ENCODE assay signal across 7 cellular contexts in genomic region chr22:40177738-40178416, GRCh38. TPM values are rescaled to one million over a fixed set of nuclear protein-coding genes. Genes with fewer than 3 reads are reported as not detected.
DNase-seq lines count a peak whose midpoint lies in the region; ATAC-seq and TF ChIP-seq lines count a peak whose summit lies in the region.

Gene TNRC6B, plus strand, starts transcription at chr22:40177925. Its CDS starts 211 bp downstream, at chr22:40178136.

- H3K4me3 Mint-ChIP-seq in brain, result peak within 1 kb of the TSS; percentile 90 to 98 (median 96)

- H3K36me3 Mint-ChIP-seq in brain, result no peaks in the 10 kb centered on the region

- H3K4me1 Mint-ChIP-seq in brain, result peaks cover 62% of the 10 kb centered on the region

- peaks cover 10% of the 10 kb centered on the region for H3K27me3 Mint-ChIP-seq in brain

- H3K9me3 Mint-ChIP-seq in brain, result no peaks in the 10 kb centered on the region

- intact Hi-C loops in sciatic nerve (cut with DNase I), result no loop called here

- no peak for TF ChIP-seq CTCF in brain (conservative IDR thresholded peaks at IDR 0.05)

- peak within 1 kb of the TSS; percentile 94 to 99 (median 98) for H3K27ac Mint-ChIP-seq in brain

- ATAC-seq in GM18517 (IDR thresholded peaks at IDR 0.05; ENCODE audit: unreplicated experiment) (peak; percentile 91), HG03025 (IDR thresholded peaks at IDR 0.05; ENCODE audit: low FRiP score, unreplicated experiment) (peak; percentile 61), sciatic nerve (peak; percentile 98)

- peak; percentile 90 to 93 for DNase-seq in NCI-H2081 (lab: John Stamatoyannopoulos, UW)
- DNase-seq in T-helper 9 cell, result peak; percentile 45
- DNase-seq in iPS DF 4.7 (ENCODE audit: extremely low read depth, low spot score), result peak; percentile 90
- DNase-seq in sciatic nerve (ENCODE audit: low spot score), result peak; percentile 71

RNA-seq across cellular contexts. Expression of gene TNRC6B, which starts in this region (rescaled TPM):
- polyA plus RNA-seq in brain (ENCODE audit: insufficient read depth, low read depth, low replicate concordance), result 5.8 TPM
- total RNA-seq in sciatic nerve, result 86.0 TPM

Comparison
In these comparisons a context has a peak if more than half of its experiments do, and no peak if none do; other contexts are left out.
1. Peak in every context shown above with its lines: DNase-seq and ATAC-seq.